In genomic region chr2:144948205-144948855, GRCh38 we compare ENCODE assay signal across 21 cellular contexts.
DNase-seq lines count a peak whose midpoint lies in the region; ATAC-seq, FAIRE-seq and TF ChIP-seq lines count a peak whose summit lies in the region.
"Had no signal": no experiment of that assay in that cellular context is flagged by ENCODE, and none has a peak within 500 bp of the region (broad histone marks: within the 10 kb centered on the region; RNA-seq: fewer than 3 reads in every experiment).

No MANE protein-coding gene starts in this region.

- H4K20me1 ChIP-seq in keratinocyte (ENCODE audit: control insufficient read depth, extremely low read depth, insufficient read depth, low read length), result no peaks in the 10 kb centered on the region
- H4K20me1 ChIP-seq in SK-N-SH (ENCODE audit: insufficient read depth), result no peaks in the 10 kb centered on the region
- H4K20me1 ChIP-seq: BLaER1 had no signal

- no peaks in the 10 kb centered on the region for H3K9me2 ChIP-seq in SK-N-SH

- H3K9me3 ChIP-seq in A549 (no peaks in the 10 kb centered on the region), keratinocyte (ENCODE audit: control insufficient read depth, low read depth, low read length) (no peaks in the 10 kb centered on the region), SK-N-SH (no peaks in the 10 kb centered on the region)
- H3K9me3 ChIP-seq: BLaER1, SJSA1 had no signal

- H3K27ac ChIP-seq in A549 (peak overlapping the region; percentile 4 to 45; a peak in 4 of 6 replicates), ACC112 (ENCODE audit: low read depth, low read length) (no peak overlapping the region), keratinocyte (ENCODE audit: control insufficient read depth, insufficient read depth, low read length) (no peak overlapping the region), SK-N-SH (ENCODE audit: low read depth in 2 of 2, low read length in 1 of 2) (no peak overlapping the region; a peak in 1 of 4 replicates)
- H3K27ac ChIP-seq: BLaER1, PC-9, SJSA1 had no signal

- TF ChIP-seq POLR2A in A549 (IDR thresholded peaks at IDR 0.05; ENCODE audit: low read length), result no peak

- no peaks in the 10 kb centered on the region for H3K27me3 ChIP-seq in ACC112 (ENCODE audit: insufficient read depth, low read length)
- H3K27me3 ChIP-seq in keratinocyte (ENCODE audit: control insufficient read depth, extremely low read depth, insufficient read depth, low read length), result no peaks in the 10 kb centered on the region
- no peaks in the 10 kb centered on the region for H3K27me3 ChIP-seq in SK-N-SH (ENCODE audit: insufficient read depth)
- H3K27me3 ChIP-seq: BLaER1, SJSA1 had no signal

- peak overlapping the region; percentile 52 for H2AFZ ChIP-seq in ACC112 (ENCODE audit: low read length, unreplicated experiment)
- peak overlapping the region; percentile 4 for H2AFZ ChIP-seq in keratinocyte (ENCODE audit: control insufficient read depth, low read length)
- H2AFZ ChIP-seq in SK-N-SH (ENCODE audit: low read depth), result no peak overlapping the region
- H2AFZ ChIP-seq: PC-9 had no signal

- H3K9ac ChIP-seq in keratinocyte (ENCODE audit: control insufficient read depth, extremely low read depth, insufficient read depth, low read length) (no peak overlapping the region), SK-N-SH (no peak overlapping the region)
- H3K9ac ChIP-seq: BLaER1 had no signal

- dilution Hi-C loops in keratinocyte (cut with MboI; ENCODE audit: extremely low pct_ligation_motif_present, low sequenced_read_pairs), result no loop called here

- no peak for TF ChIP-seq RAD21 in A549 (conservative IDR thresholded peaks at IDR 0.05 in 1 of 2, IDR thresholded peaks at IDR 0.05 in 1 of 2)
- no peak for TF ChIP-seq RAD21 in SK-N-SH (IDR thresholded peaks at IDR 0.05; ENCODE audit: low read length)

- H3K4me3 ChIP-seq in A549, result no peak overlapping the region
- no peak overlapping the region for H3K4me3 ChIP-seq in ACC112 (ENCODE audit: low read depth, low read length)
- no peak overlapping the region for H3K4me3 ChIP-seq in keratinocyte (ENCODE audit: control insufficient read depth in 2 of 3, extremely low read depth in 1 of 3, insufficient read depth in 2 of 3, low read depth in 1 of 3, low read length in 3 of 3)
- H3K4me3 ChIP-seq in SK-N-SH (ENCODE audit: low read depth in 2 of 2, low read length in 1 of 2), result no peak overlapping the region
- H3K4me3 ChIP-seq: BLaER1, PC-9, SJSA1 had no signal

- H3K4me2 ChIP-seq in A549 (no peak overlapping the region), keratinocyte (ENCODE audit: control insufficient read depth, extremely low read depth, insufficient read depth, low read depth, low read length) (no peak overlapping the region), SK-N-SH (no peak overlapping the region)
- H3K4me2 ChIP-seq: BLaER1, PC-9 had no signal

- ATAC-seq in A549, result no peak
- no peak for ATAC-seq in GM21825 (IDR thresholded peaks at IDR 0.05; ENCODE audit: unreplicated experiment)
- ATAC-seq: T-cell had no signal

- H3K79me2 ChIP-seq in ACC112 (ENCODE audit: control insufficient read depth, insufficient read depth, low read length, unreplicated experiment) (no peaks in the 10 kb centered on the region), keratinocyte (ENCODE audit: control insufficient read depth, insufficient read depth, low read length) (no peaks in the 10 kb centered on the region), SK-N-SH (ENCODE audit: insufficient read depth) (no peaks in the 10 kb centered on the region)

- H3K36me3 ChIP-seq in ACC112 (ENCODE audit: insufficient read depth, low read length), result no peaks in the 10 kb centered on the region
- no peaks in the 10 kb centered on the region for H3K36me3 ChIP-seq in keratinocyte (ENCODE audit: control insufficient read depth in 2 of 2, extremely low read depth in 1 of 2, insufficient read depth in 2 of 2, low read length in 2 of 2)
- no peaks in the 10 kb centered on the region for H3K36me3 ChIP-seq in SK-N-SH (replicated peaks in 1 of 2; ENCODE audit: control insufficient read depth in 1 of 2, insufficient read depth in 2 of 2, low read length in 1 of 2)
- H3K36me3 ChIP-seq: BLaER1, SJSA1 had no signal

- H3K4me1 ChIP-seq in A549, result peaks cover 54% of the 10 kb centered on the region
- H3K4me1 ChIP-seq in ACC112 (ENCODE audit: control insufficient read depth, insufficient read depth, low read length, unreplicated experiment), result peaks cover 41% of the 10 kb centered on the region
- H3K4me1 ChIP-seq in keratinocyte (ENCODE audit: control insufficient read depth, extremely low read depth, insufficient read depth, low read length), result peaks cover 41% of the 10 kb centered on the region
- H3K4me1 ChIP-seq in SK-N-SH (ENCODE audit: control insufficient read depth in 1 of 2, insufficient read depth in 2 of 2, low read depth in 1 of 2, low read length in 1 of 2), result peaks cover 0 to 29% of the 10 kb centered on the region in 2 experiments; a peak in 3 of 4 replicates
- H3K4me1 ChIP-seq: BLaER1 had no signal

- peaks cover 16% of the 10 kb centered on the region for H3F3A ChIP-seq in SK-N-SH (replicated peaks; ENCODE audit: insufficient read depth)

- TF ChIP-seq CTCF in A549 (IDR thresholded peaks at IDR 0.05), result no peak
- TF ChIP-seq CTCF in keratinocyte (optimal IDR thresholded peaks at IDR 0.05 in 1 of 3, IDR thresholded peaks at IDR 0.05 in 1 of 3, conservative IDR thresholded peaks at IDR 0.05 in 1 of 3; ENCODE audit: extremely low read depth in 1 of 3, insufficient read depth in 2 of 3, low read length in 3 of 3), result no peak
- TF ChIP-seq CTCF in SK-N-SH (IDR thresholded peaks at IDR 0.05), result no peak

- POLR2A ChIA-PET in A549 (lab: Yijun Ruan, JAX), result no interaction called here
- POLR2A ChIA-PET in SK-N-SH (lab: Yijun Ruan, JAX), result no interaction called here

- FAIRE-seq in A549 (lab: Jason Lieb, UNC), result no peak
- peak; percentile 17 for FAIRE-seq in keratinocyte (lab: Jason Lieb, UNC)
- FAIRE-seq: D721Med, GM12891, GM18507 had no signal

- 86% methylated on average over 2 of the region's 2 CpGs for WGBS in A549 (ENCODE audit: missing lambda C conversion rate)
- WGBS in SK-N-SH (ENCODE audit: low lambda C conversion rate), result 79% methylated on average over 2 of the region's 2 CpGs

- CTCF ChIA-PET in A549 (lab: Yijun Ruan, JAX), result interaction anchor here (0.6 kb wide), 1 partner anchor 45 kb away, joined by 3 read pairs; no protein-coding TSS in a partner anchor
- CTCF ChIA-PET in SK-N-SH (lab: Yijun Ruan, JAX), result no interaction called here

- TF ChIP-seq EP300 in A549 (IDR thresholded peaks at IDR 0.05) (no peak), SK-N-SH (IDR thresholded peaks at IDR 0.05; ENCODE audit: borderline replicate concordance in 1 of 2, low read depth in 1 of 2, low read length in 1 of 2) (no peak)

- H3K9me1 ChIP-seq in keratinocyte (ENCODE audit: control insufficient read depth, extremely low read depth, insufficient read depth, low read length), result no peaks in the 10 kb centered on the region

- DNase-seq in A549 (ENCODE audit: low read depth in 1 of 2, low spot score in 1 of 2) (no peak), NCI-H524 treated with DMSO at 0.1 percent for 48 hours (lab: John Stamatoyannopoulos, UW) (peak; percentile 0), keratinocyte (ENCODE audit: low read depth, low spot score) (no peak), NCI-H2029 (lab: John Stamatoyannopoulos, UW) (no peak), SK-N-SH (no peak)
- DNase-seq: CD8-positive, alpha-beta memory T cell; GF-D8; GOT3; KBM-7; NCI-H1092 treated with DMSO at 0.1 percent for 48 hours; NCI-H2107; NCI-H69; PC-9; T-cell had no signal

TF ChIP-seq in A549, 52 proteins besides CTCF, POLR2A, EP300 and RAD21:
- TF ChIP-seq RNF2 (IDR thresholded peaks at IDR 0.05; ENCODE audit: borderline replicate concordance, low read depth) (no peak), MYC (IDR thresholded peaks at IDR 0.05; ENCODE audit: borderline replicate concordance, low read length) (no peak), KDM5A (IDR thresholded peaks at IDR 0.05) (no peak), EHF (CRISPR knock-in tag; IDR thresholded peaks at IDR 0.05) (no peak), HEYL (CRISPR knock-in tag; IDR thresholded peaks at IDR 0.05) (no peak), RFX5 (IDR thresholded peaks at IDR 0.05) (no peak), ZC3H11A (IDR thresholded peaks at IDR 0.05) (no peak)

TF ChIP-seq in SK-N-SH, 30 proteins besides CTCF, POLR2A, EP300 and RAD21:
- TF ChIP-seq RFX5 (IDR thresholded peaks at IDR 0.05; ENCODE audit: low read length) (no peak), RXRA (IDR thresholded peaks at IDR 0.05; ENCODE audit: borderline replicate concordance, low read depth) (no peak), MEF2A (IDR thresholded peaks at IDR 0.05; ENCODE audit: borderline replicate concordance, low read depth) (no peak), USF1 (IDR thresholded peaks at IDR 0.05; ENCODE audit: borderline replicate concordance, low read depth) (no peak), YY1 (IDR thresholded peaks at IDR 0.05; ENCODE audit: low read depth) (no peak)
- TF ChIP-seq, protein P1, sequence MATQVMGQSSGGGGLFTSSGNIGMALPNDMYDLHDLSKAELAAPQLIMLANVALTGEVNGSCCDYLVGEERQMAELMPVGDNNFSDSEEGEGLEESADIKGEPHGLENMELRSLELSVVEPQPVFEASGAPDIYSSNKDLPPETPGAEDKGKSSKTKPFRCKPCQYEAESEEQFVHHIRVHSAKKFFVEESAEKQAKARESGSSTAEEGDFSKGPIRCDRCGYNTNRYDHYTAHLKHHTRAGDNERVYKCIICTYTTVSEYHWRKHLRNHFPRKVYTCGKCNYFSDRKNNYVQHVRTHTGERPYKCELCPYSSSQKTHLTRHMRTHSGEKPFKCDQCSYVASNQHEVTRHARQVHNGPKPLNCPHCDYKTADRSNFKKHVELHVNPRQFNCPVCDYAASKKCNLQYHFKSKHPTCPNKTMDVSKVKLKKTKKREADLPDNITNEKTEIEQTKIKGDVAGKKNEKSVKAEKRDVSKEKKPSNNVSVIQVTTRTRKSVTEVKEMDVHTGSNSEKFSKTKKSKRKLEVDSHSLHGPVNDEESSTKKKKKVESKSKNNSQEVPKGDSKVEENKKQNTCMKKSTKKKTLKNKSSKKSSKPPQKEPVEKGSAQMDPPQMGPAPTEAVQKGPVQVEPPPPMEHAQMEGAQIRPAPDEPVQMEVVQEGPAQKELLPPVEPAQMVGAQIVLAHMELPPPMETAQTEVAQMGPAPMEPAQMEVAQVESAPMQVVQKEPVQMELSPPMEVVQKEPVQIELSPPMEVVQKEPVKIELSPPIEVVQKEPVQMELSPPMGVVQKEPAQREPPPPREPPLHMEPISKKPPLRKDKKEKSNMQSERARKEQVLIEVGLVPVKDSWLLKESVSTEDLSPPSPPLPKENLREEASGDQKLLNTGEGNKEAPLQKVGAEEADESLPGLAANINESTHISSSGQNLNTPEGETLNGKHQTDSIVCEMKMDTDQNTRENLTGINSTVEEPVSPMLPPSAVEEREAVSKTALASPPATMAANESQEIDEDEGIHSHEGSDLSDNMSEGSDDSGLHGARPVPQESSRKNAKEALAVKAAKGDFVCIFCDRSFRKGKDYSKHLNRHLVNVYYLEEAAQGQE (IDR thresholded peaks at IDR 0.05; ENCODE audit: low read depth, low read length), result no peak
TF ChIP-seq in SK-N-SH: peak in this region for 0.

Comparison
In these comparisons a context has a peak if more than half of its experiments do, and no peak if none do; other contexts are left out.
1. H3K27ac ChIP-seq: peak in A549 (2 of 2); none in ACC112 (single experiment), keratinocyte (single experiment) and SK-N-SH (0 of 2).